In genomic region chr3:71962561-71963240, GRCh38 we compare ENCODE assay signal across 19 cellular contexts.
A peak's percentile ranks its signal among the peaks of the same experiment; 100 is the strongest.
DNase-seq lines count a peak whose midpoint lies in the region; ATAC-seq and TF ChIP-seq lines count a peak whose summit lies in the region.
"Had no signal": no experiment of that assay in that cellular context is flagged by ENCODE, and none has a peak within 500 bp of the region (broad histone marks: within the 10 kb centered on the region; RNA-seq: fewer than 3 reads in every experiment).

No MANE protein-coding gene starts in this region.

- H3K79me2 ChIP-seq in PC-3 (ENCODE audit: low read length) (no peaks in the 10 kb centered on the region), fibroblast of lung (ENCODE audit: control insufficient read depth, insufficient read depth, low read length) (no peaks in the 10 kb centered on the region)

- TF ChIP-seq CTCF in HEK293 (tag by site-specific recombination; IDR thresholded peaks at IDR 0.05) (no peak), PC-3 (conservative IDR thresholded peaks at IDR 0.05; ENCODE audit: low read depth, low read length) (no peak), fibroblast of lung (conservative IDR thresholded peaks at IDR 0.05 in 1 of 2, IDR thresholded peaks at IDR 0.05 in 1 of 2; ENCODE audit: low read depth in 1 of 2, low read length in 2 of 2) (no peak), omental fat pad (IDR thresholded peaks at IDR 0.05) (no peak)

- no peak overlapping the region for H3K4me2 ChIP-seq in PC-3 (ENCODE audit: low read length)
- H3K4me2 ChIP-seq in fibroblast of lung (ENCODE audit: extremely low read depth, insufficient read depth, low read length), result no peak overlapping the region
- H3K4me2 ChIP-seq: KMS-11 had no signal

- BruUV-seq in PC-3 (replicated peaks; lab: Mats Ljungman, UMichigan), result no TSS peak

- no peaks in the 10 kb centered on the region for H3F3A ChIP-seq in PC-3 (ENCODE audit: low read length, unreplicated experiment)

- H3K4me1 ChIP-seq in HEK293 (ENCODE audit: control insufficient read depth, insufficient read depth, low read length), result peaks cover 3% of the 10 kb centered on the region
- H3K4me1 ChIP-seq in PC-3 (ENCODE audit: insufficient read depth, low read length), result no peaks in the 10 kb centered on the region
- no peaks in the 10 kb centered on the region for H3K4me1 ChIP-seq in fibroblast of lung (ENCODE audit: control insufficient read depth, extremely low read depth, insufficient read depth, low read length)
- H3K4me1 ChIP-seq: gastrocnemius medialis, pancreas had no signal

- no peaks in the 10 kb centered on the region for H3K9me2 ChIP-seq in PC-3 (replicated peaks; ENCODE audit: low read length)

- H4K20me1 ChIP-seq in PC-3 (ENCODE audit: low read length) (no peaks in the 10 kb centered on the region), fibroblast of lung (ENCODE audit: control insufficient read depth, extremely low read depth, insufficient read depth, low read length) (no peaks in the 10 kb centered on the region)

- DNase-seq in DMS 273 (lab: John Stamatoyannopoulos, UW; ENCODE audit: unreplicated experiment) (peak; percentile 78), PC-3 (peak; percentile 37), fibroblast of lung (ENCODE audit: low read depth in 2 of 2) (peak; percentile 18 to 45), glomerular visceral epithelial cell (ENCODE audit: extremely low spot score) (no peak), omental fat pad (ENCODE audit: low spot score) (no peak), NCI-H187 treated with DMSO at 0.1 percent for 48 hours (lab: John Stamatoyannopoulos, UW) (no peak)
- DNase-seq: amniotic stem cell, Calu3, cerebellar nuclear complex, gastrocnemius medialis, NCI-H1436, pancreas, SW 1271, WERI-Rb-1 had no signal

- no peaks in the 10 kb centered on the region for H3K9me3 ChIP-seq in HEK293 (ENCODE audit: control insufficient read depth, insufficient read depth, low read depth, low read length)
- no peaks in the 10 kb centered on the region for H3K9me3 ChIP-seq in PC-3 (ENCODE audit: low read length)
- no peaks in the 10 kb centered on the region for H3K9me3 ChIP-seq in fibroblast of lung (ENCODE audit: control insufficient read depth, insufficient read depth, low read depth, low read length)
- H3K9me3 ChIP-seq: gastrocnemius medialis, pancreas had no signal

- ATAC-seq in PC-3 (no peak), omental fat pad (ENCODE audit: low FRiP score) (no peak), GM21390 (IDR thresholded peaks at IDR 0.05; ENCODE audit: unreplicated experiment) (no peak)
- ATAC-seq: gastrocnemius medialis, pancreas had no signal

- no peaks in the 10 kb centered on the region for H3K36me3 ChIP-seq in HEK293 (ENCODE audit: control insufficient read depth in 2 of 2, insufficient read depth in 1 of 2, low read length in 2 of 2)
- H3K36me3 ChIP-seq in PC-3 (ENCODE audit: low read depth, low read length), result no peaks in the 10 kb centered on the region
- no peaks in the 10 kb centered on the region for H3K36me3 ChIP-seq in fibroblast of lung (ENCODE audit: control insufficient read depth, insufficient read depth, low read length)
- H3K36me3 ChIP-seq: gastrocnemius medialis, pancreas, WERI-Rb-1 had no signal

- H3K9ac ChIP-seq in PC-3 (ENCODE audit: low read length) (no peak overlapping the region), fibroblast of lung (ENCODE audit: insufficient read depth, low read length) (no peak overlapping the region)
- H3K9ac ChIP-seq: KMS-11 had no signal

- H2AFZ ChIP-seq in PC-3 (ENCODE audit: low read length) (no peak overlapping the region), fibroblast of lung (ENCODE audit: low read length) (no peak overlapping the region)

- CTCF ChIA-PET in HEK293 (lab: Yijun Ruan, JAX), result interaction anchor here (0.7 kb wide), 1 partner anchor 280 kb away, joined by 3 read pairs; no protein-coding TSS in a partner anchor
- CTCF ChIA-PET in PC-3 (lab: Charles Lee), result no interaction called here

- POLR2A ChIA-PET in HEK293 (lab: Yijun Ruan, JAX), result no interaction called here
- POLR2A ChIA-PET in PC-3 (lab: Charles Lee; ENCODE audit: unreplicated experiment), result no interaction called here

- H3K4me3 ChIP-seq in HEK293 (ENCODE audit: low read depth, low read length), result no peak overlapping the region
- H3K4me3 ChIP-seq in PC-3 (ENCODE audit: low read length), result no peak overlapping the region
- no peak overlapping the region for H3K4me3 ChIP-seq in fibroblast of lung (replicated peaks in 1 of 4; ENCODE audit: control extremely low read depth in 1 of 4, insufficient read depth in 1 of 4, low read depth in 3 of 4, low read length in 4 of 4)
- H3K4me3 ChIP-seq: gastrocnemius medialis, pancreas, skin epidermis had no signal

- intact Hi-C loops in PC-3 (cut with micrococcal nuclease), result no loop called here

- H3K27me3 ChIP-seq in PC-3 (ENCODE audit: low read length), result peaks cover 92% of the 10 kb centered on the region
- peaks cover 3% of the 10 kb centered on the region for H3K27me3 ChIP-seq in fibroblast of lung (ENCODE audit: control insufficient read depth, insufficient read depth, low read length)
- H3K27me3 ChIP-seq: gastrocnemius medialis, pancreas had no signal

- no peak overlapping the region for H3K27ac ChIP-seq in HEK293 (ENCODE audit: extremely low read depth, low read depth, low read length)
- no peak overlapping the region for H3K27ac ChIP-seq in PC-3 (ENCODE audit: low read length)
- H3K27ac ChIP-seq in fibroblast of lung (ENCODE audit: insufficient read depth, low read length), result no peak overlapping the region
- H3K27ac ChIP-seq: gastrocnemius medialis, HL-60, KMS-11, pancreas, skin epidermis, WERI-Rb-1 had no signal

TF ChIP-seq in HEK293, 187 proteins besides CTCF, POLR2A, EP300 and RAD21 (continues in another document):
- TF ChIP-seq KLF9 (tag by site-specific recombination; IDR thresholded peaks at IDR 0.05; ENCODE audit: low read depth) (no peak), MEIS1 (CRISPR knock-in tag; IDR thresholded peaks at IDR 0.05; ENCODE audit: borderline replicate concordance) (no peak), ZNF514 (tag by site-specific recombination; IDR thresholded peaks at IDR 0.05) (no peak), ZNF132 (tag by site-specific recombination; IDR thresholded peaks at IDR 0.05; ENCODE audit: borderline replicate concordance) (no peak), ZIC2 (tag by site-specific recombination; IDR thresholded peaks at IDR 0.05) (peak; percentile 84), ZNF792 (tag by site-specific recombination; IDR thresholded peaks at IDR 0.05) (no peak), ZNF239 (tag by site-specific recombination; IDR thresholded peaks at IDR 0.05) (no peak), HOXD13 (CRISPR knock-in tag; IDR thresholded peaks at IDR 0.05; ENCODE audit: borderline replicate concordance) (no peak), ZNF121 (tag by site-specific recombination; IDR thresholded peaks at IDR 0.05) (no peak), SP2 (tag by site-specific recombination; IDR thresholded peaks at IDR 0.05) (no peak), ZNF311 (tag by site-specific recombination; IDR thresholded peaks at IDR 0.05; ENCODE audit: borderline replicate concordance) (no peak), ZNF10 (tag by site-specific recombination; IDR thresholded peaks at IDR 0.05) (no peak), PRDM10 (tag by site-specific recombination; IDR thresholded peaks at IDR 0.05) (peak; percentile 83)
- TF ChIP-seq, protein P1, sequence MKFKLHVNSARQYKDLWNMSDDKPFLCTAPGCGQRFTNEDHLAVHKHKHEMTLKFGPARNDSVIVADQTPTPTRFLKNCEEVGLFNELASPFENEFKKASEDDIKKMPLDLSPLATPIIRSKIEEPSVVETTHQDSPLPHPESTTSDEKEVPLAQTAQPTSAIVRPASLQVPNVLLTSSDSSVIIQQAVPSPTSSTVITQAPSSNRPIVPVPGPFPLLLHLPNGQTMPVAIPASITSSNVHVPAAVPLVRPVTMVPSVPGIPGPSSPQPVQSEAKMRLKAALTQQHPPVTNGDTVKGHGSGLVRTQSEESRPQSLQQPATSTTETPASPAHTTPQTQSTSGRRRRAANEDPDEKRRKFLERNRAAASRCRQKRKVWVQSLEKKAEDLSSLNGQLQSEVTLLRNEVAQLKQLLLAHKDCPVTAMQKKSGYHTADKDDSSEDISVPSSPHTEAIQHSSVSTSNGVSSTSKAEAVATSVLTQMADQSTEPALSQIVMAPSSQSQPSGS (tag by site-specific recombination; IDR thresholded peaks at IDR 0.05; ENCODE audit: low read depth), result no peak

Comparison
In these comparisons a context has a peak if more than half of its experiments do, and no peak if none do; other contexts are left out.
1. DNase-seq: peak in DMS 273 (single experiment), PC-3 (single experiment) and fibroblast of lung (2 of 2); none in glomerular visceral epithelial cell (single experiment), omental fat pad (single experiment) and NCI-H187 treated with DMSO at 0.1 percent for 48 hours (single experiment).